In the genomic region with DNA sequence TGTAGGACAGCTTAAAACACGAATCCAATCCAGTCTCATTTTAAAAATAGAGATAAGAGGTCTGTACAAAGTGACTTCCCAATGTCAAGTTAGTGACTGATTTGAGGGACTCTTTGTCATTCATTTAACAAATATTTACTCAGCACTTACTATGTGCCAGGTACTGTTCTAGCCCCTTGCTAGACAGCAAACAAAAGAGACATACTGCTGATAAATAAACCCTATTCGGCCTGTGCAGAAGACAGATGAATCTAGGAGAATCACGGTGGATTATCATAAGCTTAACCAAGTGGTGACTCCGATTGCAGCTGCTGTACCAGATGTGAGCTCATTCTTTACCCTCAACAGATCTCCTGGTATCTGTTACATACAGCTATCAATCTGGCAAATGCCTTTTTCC, we compare ENCODE assay signal across 17 cellular contexts. TPM values are rescaled to one million over a fixed set of nuclear protein-coding genes. Genes with fewer than 3 reads are reported as not detected.
A peak's percentile ranks its signal among the peaks of the same experiment; 100 is the strongest.
DNase-seq lines count a peak whose midpoint lies in the region; ATAC-seq lines count a peak whose summit lies in the region.
"Had no signal": no experiment of that assay in that cellular context is flagged by ENCODE, and none has a peak within 500 bp of the region (broad histone marks: within the 10 kb centered on the region; RNA-seq: fewer than 3 reads in every experiment).

No MANE protein-coding gene starts in this region.

- DNase-seq in NCI-H748 (lab: John Stamatoyannopoulos, UW; ENCODE audit: unreplicated experiment) = peak; percentile 38
- DNase-seq in NCI-H748 treated with DMSO at 0.1 percent for 48 hours (lab: John Stamatoyannopoulos, UW) = no peak
- DNase-seq in NCI-H524 (lab: John Stamatoyannopoulos, UW) = peak; percentile 38 to 85
- DNase-seq in left lobe of liver (ENCODE audit: low spot score) = no peak
- no peak for DNase-seq in kidney glomerular epithelial cell (lab: John Stamatoyannopoulos, UW)
- DNase-seq: activated CD8-positive, alpha-beta T cell treated with anti-CD3 and anti-CD28 coated beads for 36 hours; amygdala; DMS153; GM23248; kidney; NCI-H2171 treated with DMSO at 0.1 percent for 48 hours; stimulated activated CD4-positive, alpha-beta T cell treated with anti-CD3 and anti-CD28 coated beads, Interleukin-4, amount 100 ng/mL, for 24 hours; WERI-Rb-1 had no signal

- peaks cover 33% of the 10 kb centered on the region for H3K4me1 Mint-ChIP-seq in stimulated activated memory B cell treated with anti-CD40 and anti-IgM and Interleukin-4, amounts not matched to agents 10 μg/mL and 1 μg/mL and 100 μg/mL, for 72 hours

- H3K9me3 Mint-ChIP-seq in stimulated activated memory B cell treated with anti-CD40 and anti-IgM and Interleukin-4, amounts not matched to agents 10 μg/mL and 1 μg/mL and 100 μg/mL, for 72 hours = no peaks in the 10 kb centered on the region
- H3K9me3 Mint-ChIP-seq: activated CD8-positive, alpha-beta T cell treated with anti-CD3 and anti-CD28 coated beads for 36 hours; activated T-helper 1 cell treated with anti-CD3 and anti-CD28 coated beads, Interleukin-12 subunit alpha, Interleukin-12 subunit beta, Interleukin-2, Interleukin-4 antibody, amounts not matched to agents 30 ng/mL and 10 ng/mL and 1 ng/mL, durations not matched to agents 14 hours and 24 hours and 36 hours had no signal

- no peaks in the 10 kb centered on the region for H3K27me3 Mint-ChIP-seq in stimulated activated memory B cell treated with anti-CD40 and anti-IgM and Interleukin-4, amounts not matched to agents 10 μg/mL and 1 μg/mL and 100 μg/mL, for 72 hours
- H3K27me3 Mint-ChIP-seq: activated CD8-positive, alpha-beta T cell treated with anti-CD3 and anti-CD28 coated beads for 36 hours had no signal

- H3K27ac Mint-ChIP-seq in stimulated activated memory B cell treated with anti-CD40 and anti-IgM and Interleukin-4, amounts not matched to agents 10 μg/mL and 1 μg/mL and 100 μg/mL, for 72 hours = peak overlapping the region; percentile 55
- H3K27ac Mint-ChIP-seq: activated T-helper 1 cell treated with anti-CD3 and anti-CD28 coated beads, Interleukin-12 subunit alpha, Interleukin-12 subunit beta, Interleukin-2, Interleukin-4 antibody, amounts not matched to agents 30 ng/mL and 10 ng/mL and 1 ng/mL, durations not matched to agents 14 hours and 24 hours and 36 hours had no signal

- no peak overlapping the region for H3K4me3 Mint-ChIP-seq in stimulated activated memory B cell treated with anti-CD40 and anti-IgM and Interleukin-4, amounts not matched to agents 10 μg/mL and 1 μg/mL and 100 μg/mL, for 72 hours
- H3K4me3 Mint-ChIP-seq: activated CD8-positive, alpha-beta T cell treated with anti-CD3 and anti-CD28 coated beads for 36 hours; activated T-helper 1 cell treated with anti-CD3 and anti-CD28 coated beads, Interleukin-12 subunit alpha, Interleukin-12 subunit beta, Interleukin-2, Interleukin-4 antibody, amounts not matched to agents 30 ng/mL and 10 ng/mL and 1 ng/mL, durations not matched to agents 14 hours and 24 hours and 36 hours had no signal

- H3K36me3 Mint-ChIP-seq in stimulated activated memory B cell treated with anti-CD40 and anti-IgM and Interleukin-4, amounts not matched to agents 10 μg/mL and 1 μg/mL and 100 μg/mL, for 72 hours = peaks cover 20% of the 10 kb centered on the region

- ATAC-seq in left lobe of liver (peak; percentile 75), GM21515 (IDR thresholded peaks at IDR 0.05; ENCODE audit: unreplicated experiment) (no peak), HG03025 (IDR thresholded peaks at IDR 0.05; ENCODE audit: low FRiP score, unreplicated experiment) (no peak)
- no peak for ATAC-seq in stimulated activated memory B cell treated with anti-CD40 and anti-IgM and Interleukin-4, amounts not matched to agents 10 μg/mL and 1 μg/mL and 100 μg/mL, for 72 hours
- ATAC-seq: activated CD8-positive, alpha-beta T cell treated with anti-CD3 and anti-CD28 coated beads for 36 hours had no signal

RNA-seq across cellular contexts. Expression of a gene that starts 6.4 kb away (rescaled TPM):
- total RNA-seq in left lobe of liver = 22.2 TPM

RNA-seq across cellular contexts. Expression of a gene that starts 35.8 kb away (rescaled TPM):
- 3.9 TPM for total RNA-seq in left lobe of liver

Comparison
In these comparisons a context has a peak if more than half of its experiments do, and no peak if none do; other contexts are left out.
1. DNase-seq: peak in NCI-H748 (single experiment) and NCI-H524 (2 of 2); none in NCI-H748 treated with DMSO at 0.1 percent for 48 hours (single experiment), left lobe of liver (single experiment) and kidney glomerular epithelial cell (single experiment).